27 cellular contexts compared by ENCODE assay signal in the genomic region with DNA sequence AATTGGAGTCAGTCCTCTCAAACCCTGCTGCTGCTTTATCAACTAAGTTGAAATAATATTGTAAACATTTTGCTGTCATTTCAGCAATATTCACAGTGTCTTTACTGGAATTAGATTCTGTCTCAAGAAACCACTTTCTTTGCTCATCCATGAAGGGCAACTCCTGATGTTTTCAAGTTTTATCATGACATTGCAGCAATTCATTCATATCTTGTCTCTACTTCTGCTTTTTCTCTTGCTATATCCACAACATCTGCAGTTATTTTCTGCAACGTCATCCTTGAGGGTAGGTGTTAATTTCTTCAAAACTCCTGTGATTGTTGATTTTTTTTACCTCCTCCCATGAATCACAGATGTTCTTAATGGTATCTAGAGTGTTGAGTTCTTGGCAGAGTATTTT.
"Had no signal": no experiment of that assay in that cellular context is flagged by ENCODE, and none has a peak within 500 bp of the region (broad histone marks: within the 10 kb centered on the region; RNA-seq: fewer than 3 reads in every experiment).

No MANE protein-coding gene starts in this region.

- H3K9me3 ChIP-seq: breast epithelium, pancreas, prostate gland, thoracic aorta had no signal

- H3K27me3 Mint-ChIP-seq: activated B cell treated with CpG ODN at 0.5 μM for 24 hours; activated CD8-positive, alpha-beta T cell treated with anti-CD3 and anti-CD28 coated beads for 36 hours; naive B cell; stimulated activated naive CD8-positive, alpha-beta T cell treated with anti-CD3 and anti-CD28 coated beads, Interleukin-15, Interleukin-2, amounts not matched to agents 100 ng/mL and 50 ng/mL, for 24 hours had no signal

- H3K36me3 ChIP-seq: breast epithelium, gastroesophageal sphincter, neutrophil, pancreas, prostate gland, sigmoid colon, thoracic aorta had no signal

- H3K4me3 Mint-ChIP-seq: activated B cell treated with CpG ODN at 0.5 μM for 24 hours; activated CD8-positive, alpha-beta T cell treated with anti-CD3 and anti-CD28 coated beads for 36 hours; mesothelial cell of epicardium; naive B cell; nephron progenitor cell; stimulated activated effector memory CD8-positive, alpha-beta T cell treated with anti-CD3 and anti-CD28 coated beads, Interleukin-12 subunit alpha, Interleukin-12 subunit beta, amount 100 ng/mL, for 72 hours; stimulated activated naive CD8-positive, alpha-beta T cell treated with anti-CD3 and anti-CD28 coated beads, Interleukin-15, Interleukin-2, amounts not matched to agents 100 ng/mL and 50 ng/mL, for 24 hours had no signal

- H3K4me1 ChIP-seq: breast epithelium, gastroesophageal sphincter, pancreas, prostate gland had no signal

- H3K27ac Mint-ChIP-seq: activated B cell treated with CpG ODN at 0.5 μM for 24 hours; activated CD8-positive, alpha-beta T cell treated with anti-CD3 and anti-CD28 coated beads for 36 hours; activated naive CD4-positive, alpha-beta T cell treated with anti-CD3 and anti-CD28 coated beads, Interleukin-2, amount 50 U/mL, for 72 hours; mesothelial cell of epicardium; naive B cell; nephron progenitor cell; stimulated activated effector memory CD8-positive, alpha-beta T cell treated with anti-CD3 and anti-CD28 coated beads, Interleukin-12 subunit alpha, Interleukin-12 subunit beta, amount 100 ng/mL, for 72 hours; stimulated activated naive CD8-positive, alpha-beta T cell treated with anti-CD3 and anti-CD28 coated beads, Interleukin-15, Interleukin-2, amounts not matched to agents 100 ng/mL and 50 ng/mL, for 24 hours had no signal

- H3K4me3 ChIP-seq: breast epithelium, gastroesophageal sphincter, pancreas, prostate gland, sigmoid colon, thoracic aorta had no signal

- ATAC-seq: activated CD8-positive, alpha-beta T cell treated with anti-CD3 and anti-CD28 coated beads for 36 hours; activated naive CD4-positive, alpha-beta T cell treated with anti-CD3 and anti-CD28 coated beads, Interleukin-2, amount 50 U/mL, for 72 hours; gastroesophageal sphincter; left colon; pancreas; stimulated activated effector memory CD8-positive, alpha-beta T cell treated with anti-CD3 and anti-CD28 coated beads, Interleukin-12 subunit alpha, Interleukin-12 subunit beta, amount 100 ng/mL, for 72 hours had no signal

- H3K27me3 ChIP-seq: breast epithelium, gastroesophageal sphincter, neutrophil, pancreas, sigmoid colon had no signal

- DNase-seq: activated B cell treated with CpG ODN at 0.5 μM for 24 hours; activated CD4-positive, alpha-beta T cell treated with anti-CD3 and anti-CD28 coated beads, Interleukin-2, amount 50 U/mL, for 1 hour; activated CD8-positive, alpha-beta T cell treated with anti-CD3 and anti-CD28 coated beads for 36 hours; activated naive CD4-positive, alpha-beta T cell; activated T-cell treated with anti-CD3 and anti-CD28 coated beads, Interleukin-2, amount 50 U/mL, for 48 hours; central memory CD4-positive, alpha-beta T cell; hippocampal formation; kidney; left colon; naive B cell; nephron progenitor cell; pancreas; retina; sigmoid colon; small intestine; stimulated activated CD4-positive, alpha-beta T cell treated with anti-CD3 and anti-CD28 coated beads, Interleukin-4, amount 100 ng/mL, for 24 hours; T-helper 9 cell; trophoblast cell had no signal

- H3K4me1 Mint-ChIP-seq: activated B cell treated with CpG ODN at 0.5 μM for 24 hours; naive B cell; nephron progenitor cell; stimulated activated effector memory CD8-positive, alpha-beta T cell treated with anti-CD3 and anti-CD28 coated beads, Interleukin-12 subunit alpha, Interleukin-12 subunit beta, amount 100 ng/mL, for 72 hours had no signal

- H3K36me3 Mint-ChIP-seq: activated naive CD4-positive, alpha-beta T cell treated with anti-CD3 and anti-CD28 coated beads, Interleukin-2, amount 50 U/mL, for 72 hours; naive B cell; stimulated activated effector memory CD8-positive, alpha-beta T cell treated with anti-CD3 and anti-CD28 coated beads, Interleukin-12 subunit alpha, Interleukin-12 subunit beta, amount 100 ng/mL, for 72 hours had no signal

- H3K27ac ChIP-seq: breast epithelium, gastroesophageal sphincter, neutrophil, pancreas, prostate gland, thoracic aorta had no signal
